28 cellular contexts compared by ENCODE assay signal in genomic region chrX:135434258-135435138, GRCh38.
"Had no signal": no experiment of that assay in that cellular context is flagged by ENCODE, and none has a peak within 500 bp of the region (broad histone marks: within the 10 kb centered on the region; RNA-seq: fewer than 3 reads in every experiment).

No MANE protein-coding gene starts in this region.

- H3K27me3 ChIP-seq: esophagus squamous epithelium, right atrium auricular region, suprapubic skin, transverse colon, vagina had no signal

- ATAC-seq: effector memory CD8-positive, alpha-beta T cell; left colon; naive thymus-derived CD8-positive, alpha-beta T cell; stimulated activated naive CD8-positive, alpha-beta T cell treated with anti-CD3 and anti-CD28 coated beads, Interleukin-15, amount 100 ng/mL, for 72 hours had no signal

- H3K4me1 Mint-ChIP-seq: nephron progenitor cell had no signal

- H3K4me1 ChIP-seq: esophagus squamous epithelium, heart right ventricle, left ventricle myocardium inferior, lower lobe of right lung, parathyroid adenoma, prostate gland, right atrium auricular region, suprapubic skin, transverse colon, vagina had no signal

- H3K4me3 ChIP-seq: esophagus squamous epithelium, heart right ventricle, left ventricle myocardium inferior, lower lobe of right lung, prostate gland, right atrium auricular region, smooth muscle cell, suprapubic skin, transverse colon, vagina had no signal

- H3K4me3 Mint-ChIP-seq: effector memory CD8-positive, alpha-beta T cell; naive thymus-derived CD8-positive, alpha-beta T cell; nephron progenitor cell; stimulated activated naive CD8-positive, alpha-beta T cell treated with anti-CD3 and anti-CD28 coated beads, Interleukin-15, amount 100 ng/mL, for 72 hours had no signal

- DNase-seq: cortex of kidney; effector memory CD8-positive, alpha-beta T cell; erythroblast; esophagus squamous epithelium; foreskin melanocyte; glutamatergic neuron; heart right ventricle; hippocampal formation; kidney glomerular epithelial cell; left colon; left ventricle myocardium inferior; lower lobe of right lung; naive thymus-derived CD8-positive, alpha-beta T cell; nephron progenitor cell; stimulated activated CD4-positive, alpha-beta T cell treated with anti-CD3 and anti-CD28 coated beads, Interleukin-12 subunit alpha, Interleukin-12 subunit beta, amount 100 ng/mL, for 4 hours; stimulated activated CD4-positive, alpha-beta T cell treated with anti-CD3 and anti-CD28 coated beads, Interleukin-1b, Interleukin-23, amount 100 ng/mL, for 48 hours; stimulated activated CD4-positive, alpha-beta T cell treated with anti-CD3 and anti-CD28 coated beads, Interleukin-4, amount 100 ng/mL, for 1 hour; stimulated activated CD8-positive, alpha-beta memory T cell treated with anti-CD3 and anti-CD28 coated beads, Interleukin-4, amount 100 ng/mL, for 48 hours; stimulated activated naive CD4-positive, alpha-beta T cell; stimulated activated naive CD8-positive, alpha-beta T cell treated with anti-CD3 and anti-CD28 coated beads, Interleukin-15, amount 100 ng/mL, for 72 hours; transverse colon had no signal

- H3K9me3 ChIP-seq: esophagus squamous epithelium, left ventricle myocardium inferior, lower lobe of right lung, neutrophil, prostate gland, suprapubic skin, transverse colon, vagina had no signal

- H3K9ac ChIP-seq: parathyroid adenoma had no signal

- H3K4me2 ChIP-seq: smooth muscle cell had no signal

- H3K27ac ChIP-seq: esophagus squamous epithelium, heart right ventricle, left ventricle myocardium inferior, lower lobe of right lung, neutrophil, parathyroid adenoma, prostate gland, right atrium auricular region, suprapubic skin, transverse colon, vagina had no signal

- H3K36me3 ChIP-seq: esophagus squamous epithelium, heart right ventricle, left ventricle myocardium inferior, lower lobe of right lung, neutrophil, prostate gland, right atrium auricular region, suprapubic skin, transverse colon, vagina had no signal

- H2AFZ ChIP-seq: parathyroid adenoma had no signal

- H3K27ac Mint-ChIP-seq: effector memory CD8-positive, alpha-beta T cell; naive thymus-derived CD8-positive, alpha-beta T cell; nephron progenitor cell; stimulated activated naive CD8-positive, alpha-beta T cell treated with anti-CD3 and anti-CD28 coated beads, Interleukin-15, amount 100 ng/mL, for 72 hours had no signal
